In genomic region chr2:38731090-38731489, GRCh38 we compare ENCODE assay signal across 22 cellular contexts.
"Had no signal": no experiment of that assay in that cellular context is flagged by ENCODE, and none has a peak within 500 bp of the region (broad histone marks: within the 10 kb centered on the region; RNA-seq: fewer than 3 reads in every experiment).

No MANE protein-coding gene starts in this region.

- DNase-seq: effector memory CD4-positive, alpha-beta T cell; immature natural killer cell; left lung; mesenchymal stem cell; midbrain; occipital lobe; pancreas; spleen; stimulated activated CD4-positive, alpha-beta T cell treated with anti-CD3 and anti-CD28 coated beads, Interleukin-15, amount 100 ng/mL, for 24 hours; stimulated activated CD4-positive, alpha-beta T cell treated with anti-CD3 and anti-CD28 coated beads, Interleukin-1b, Interleukin-23, amount 100 ng/mL, for 48 hours; stimulated activated CD4-positive, alpha-beta T cell treated with anti-CD3 and anti-CD28 coated beads, Interleukin-4, amount 100 ng/mL, for 24 hours; stimulated activated naive CD8-positive, alpha-beta T cell treated with anti-CD3 and anti-CD28 coated beads, Interleukin-15, amount 100 ng/mL, for 72 hours; trophoblast cell had no signal

- H3K9me3 ChIP-seq: esophagus muscularis mucosa, gastroesophageal sphincter, left lung, pancreas, spleen, thoracic aorta had no signal

- H3K27ac Mint-ChIP-seq: natural killer cell treated with Interleukin-12 subunit alpha and Interleukin-12 subunit beta and Interleukin-15 and Interleukin-18, amount 100 ng/mL, for 72 hours; progenitor cell of endocrine pancreas; stimulated activated memory B cell treated with anti-CD40 and anti-IgM and Interleukin-4, amounts not matched to agents 10 μg/mL and 1 μg/mL and 100 μg/mL, for 72 hours had no signal

- H3K27me3 Mint-ChIP-seq: natural killer cell treated with Interleukin-12 subunit alpha and Interleukin-12 subunit beta and Interleukin-15 and Interleukin-18, amount 100 ng/mL, for 72 hours; progenitor cell of endocrine pancreas; stimulated activated memory B cell treated with anti-CD40 and anti-IgM and Interleukin-4, amounts not matched to agents 10 μg/mL and 1 μg/mL and 100 μg/mL, for 72 hours; stimulated activated naive CD8-positive, alpha-beta T cell treated with anti-CD3 and anti-CD28 coated beads, Interleukin-15, amount 100 ng/mL, for 72 hours had no signal

- H3K4me3 ChIP-seq: esophagus muscularis mucosa, gastroesophageal sphincter, left lung, lung, pancreas, spleen, thoracic aorta had no signal

- H3K9me3 Mint-ChIP-seq: immature natural killer cell; natural killer cell treated with Interleukin-12 subunit alpha and Interleukin-12 subunit beta and Interleukin-15 and Interleukin-18, amount 100 ng/mL, for 72 hours; stimulated activated memory B cell treated with anti-CD40 and anti-IgM and Interleukin-4, amounts not matched to agents 10 μg/mL and 1 μg/mL and 100 μg/mL, for 72 hours; stimulated activated naive CD8-positive, alpha-beta T cell treated with anti-CD3 and anti-CD28 coated beads, Interleukin-15, amount 100 ng/mL, for 72 hours had no signal

- H3K4me3 Mint-ChIP-seq: immature natural killer cell; natural killer cell treated with Interleukin-12 subunit alpha and Interleukin-12 subunit beta and Interleukin-15 and Interleukin-18, amount 100 ng/mL, for 72 hours; stimulated activated memory B cell treated with anti-CD40 and anti-IgM and Interleukin-4, amounts not matched to agents 10 μg/mL and 1 μg/mL and 100 μg/mL, for 72 hours; stimulated activated naive CD8-positive, alpha-beta T cell treated with anti-CD3 and anti-CD28 coated beads, Interleukin-15, amount 100 ng/mL, for 72 hours had no signal

- H3K4me1 Mint-ChIP-seq: immature natural killer cell had no signal

- ATAC-seq: gastroesophageal sphincter; left lung; natural killer cell treated with Interleukin-12 subunit alpha and Interleukin-12 subunit beta and Interleukin-15 and Interleukin-18, amount 100 ng/mL, for 72 hours; sciatic nerve; stimulated activated memory B cell treated with anti-CD40 and anti-IgM and Interleukin-4, amounts not matched to agents 10 μg/mL and 1 μg/mL and 100 μg/mL, for 72 hours; stimulated activated naive CD8-positive, alpha-beta T cell treated with anti-CD3 and anti-CD28 coated beads, Interleukin-15, amount 100 ng/mL, for 72 hours had no signal

- H3K27ac ChIP-seq: epithelial cell of prostate, esophagus muscularis mucosa, gastroesophageal sphincter, left lung, pancreas, spleen, thoracic aorta had no signal

- H3K27me3 ChIP-seq: esophagus muscularis mucosa, gastroesophageal sphincter, left lung, pancreas, spleen had no signal
